ENCODE assay signal across 17 cellular contexts in the genomic region with DNA sequence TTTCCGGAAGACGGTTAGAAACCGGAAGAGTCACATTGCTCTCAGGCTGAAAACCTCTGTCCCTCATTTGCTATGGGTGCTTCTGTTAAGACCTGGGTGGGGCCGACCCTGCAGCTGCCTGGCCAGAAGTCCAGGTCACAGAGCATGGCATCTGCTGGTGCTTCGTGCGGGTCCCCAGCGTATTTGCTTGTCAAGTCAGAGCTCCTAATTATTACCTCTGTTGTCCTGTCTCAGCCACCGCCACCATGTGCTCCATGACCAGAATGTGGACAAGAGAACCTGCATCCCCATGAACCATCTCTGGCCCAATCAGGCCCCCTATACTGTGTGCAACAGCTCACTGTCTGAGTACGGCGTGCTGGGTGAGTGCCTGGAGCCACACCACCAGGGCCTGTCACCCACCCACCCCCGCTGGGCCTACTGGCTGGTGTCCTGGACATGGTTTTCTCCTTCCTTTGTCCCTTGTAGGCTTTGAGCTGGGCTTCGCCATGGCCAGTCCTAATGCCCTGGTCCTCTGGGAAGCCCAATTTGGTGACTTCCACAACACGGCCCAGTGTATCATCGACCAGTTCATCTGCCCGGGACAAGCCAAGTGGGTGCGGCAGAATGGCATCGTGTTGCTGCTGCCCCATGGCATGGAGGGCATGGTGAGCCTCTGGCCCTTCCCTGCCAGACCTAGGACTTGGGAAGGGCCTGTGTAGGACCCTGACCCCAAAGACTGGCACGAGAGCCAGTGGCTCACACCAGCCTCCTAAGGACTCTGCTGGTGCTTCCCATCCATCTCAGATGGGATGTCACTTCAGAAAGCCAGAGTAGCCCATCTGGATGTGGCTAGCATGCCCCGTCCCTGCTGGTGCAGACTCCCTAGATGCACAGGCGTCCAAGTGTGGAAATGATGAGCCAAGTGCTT. TPM values are rescaled to one million over a fixed set of nuclear protein-coding genes. Genes with fewer than 3 reads are reported as not detected.
DNase-seq lines count a peak whose midpoint lies in the region; ATAC-seq and TF ChIP-seq lines count a peak whose summit lies in the region.
"Had no signal": no experiment of that assay in that cellular context is flagged by ENCODE, and none has a peak within 500 bp of the region (broad histone marks: within the 10 kb centered on the region; RNA-seq: fewer than 3 reads in every experiment).

No MANE protein-coding gene starts in this region.

- no peaks in the 10 kb centered on the region for H3K9me3 Mint-ChIP-seq in glutamatergic neuron (ENCODE audit: unreplicated experiment)
- H3K9me3 Mint-ChIP-seq: CD8-positive, alpha-beta T cell had no signal

- intact Hi-C loops in left lung (cut with DNase I), result no loop called here
- intact Hi-C loops in spleen (cut with DNase I; ENCODE audit: low total_unique reads), result no loop called here

- DNase-seq in HEK293T (ENCODE audit: extremely low spot score) (peak; percentile 4), left lung (peak; percentile 13 to 48), spleen (peak; percentile 43), NCI-H2081 treated with DMSO at 0.1 percent for 48 hours (lab: John Stamatoyannopoulos, UW) (no peak), NCI-H2171 treated with DMSO at 0.1 percent for 48 hours (lab: John Stamatoyannopoulos, UW) (no peak), epidermal melanocyte (ENCODE audit: insufficient read length, low spot score) (no peak), glutamatergic neuron (no peak)
- DNase-seq: BE2C; CD8-positive, alpha-beta T cell; COR-L47; DND-41; GDM1; HCEC 1CT had no signal

- H3K4me1 Mint-ChIP-seq in glutamatergic neuron (ENCODE audit: low read depth, unreplicated experiment), result no peaks in the 10 kb centered on the region

- no peak overlapping the region for H3K4me3 ChIP-seq in left lung
- H3K4me3 ChIP-seq in spleen, result no peak overlapping the region
- H3K4me3 ChIP-seq: A549 had no signal

- H3K36me3 ChIP-seq in left lung, result peaks cover 0 to 99% of the 10 kb centered on the region in 2 donors
- peaks cover 4 to 100% (median 88%) of the 10 kb centered on the region in 6 donors for H3K36me3 ChIP-seq in spleen

- H3K27ac ChIP-seq in angular gyrus (ENCODE audit: low read depth, low read length) (peak overlapping the region; percentile 88), left lung (no peak overlapping the region), spleen (no peak overlapping the region)
- H3K27ac ChIP-seq: A549, C4-2B, HL-60 had no signal

- WGBS in spleen, 5 donors, result 97 to 99% (median 98%) methylated on average over 16 to 20 of the region's 20 CpGs

- H3K4me3 Mint-ChIP-seq in glutamatergic neuron (ENCODE audit: unreplicated experiment), result no peak overlapping the region
- H3K4me3 Mint-ChIP-seq: CD8-positive, alpha-beta T cell had no signal

- TF ChIP-seq CTCF in left lung (IDR thresholded peaks at IDR 0.05) (no peak), spleen (IDR thresholded peaks at IDR 0.05 in 8 of 11, conservative IDR thresholded peaks at IDR 0.05 in 3 of 11) (no peak), glutamatergic neuron (IDR thresholded peaks at IDR 0.05; ENCODE audit: partially characterized antibody, unreplicated experiment) (no peak)

- H3K27ac Mint-ChIP-seq in glutamatergic neuron (ENCODE audit: unreplicated experiment), result no peak overlapping the region
- H3K27ac Mint-ChIP-seq: CD8-positive, alpha-beta T cell had no signal

- peaks cover 3% of the 10 kb centered on the region for H3K27me3 Mint-ChIP-seq in glutamatergic neuron (ENCODE audit: unreplicated experiment)

- no peak for TF ChIP-seq POLR2A in spleen (IDR thresholded peaks at IDR 0.05)

- H3K36me3 Mint-ChIP-seq in glutamatergic neuron (ENCODE audit: unreplicated experiment), result peaks cover 5% of the 10 kb centered on the region

- no peak for ATAC-seq in left lung
- ATAC-seq: A549; CD8-positive, alpha-beta T cell had no signal

- peaks cover 0 to 6% of the 10 kb centered on the region in 2 donors for H3K9me3 ChIP-seq in left lung
- peaks cover 0 to 4% (median 0%) of the 10 kb centered on the region in 8 donors for H3K9me3 ChIP-seq in spleen
- H3K9me3 ChIP-seq: A549, BE2C had no signal

- H3K27me3 ChIP-seq in left lung, result no peaks in the 10 kb centered on the region
- no peaks in the 10 kb centered on the region for H3K27me3 ChIP-seq in spleen (replicated peaks in 1 of 7)
- H3K27me3 ChIP-seq: BE2C had no signal

- POLR2A ChIA-PET in HEK293T (lab: Yijun Ruan, JAX), result no interaction called here

- H3K4me1 ChIP-seq in left lung, result no peaks in the 10 kb centered on the region
- no peaks in the 10 kb centered on the region for H3K4me1 ChIP-seq in spleen
- H3K4me1 ChIP-seq: A549, BE2C had no signal

- CTCF ChIA-PET in HEK293T (lab: Yijun Ruan, JAX), result no interaction called here

TF ChIP-seq in HEK293T, 16 proteins besides CTCF, POLR2A, EP300 and RAD21:
- TF ChIP-seq NFRKB (IDR thresholded peaks at IDR 0.05) (no peak), PKNOX1 (IDR thresholded peaks at IDR 0.05) (no peak), CTBP1 (IDR thresholded peaks at IDR 0.05; ENCODE audit: borderline replicate concordance) (no peak), L3MBTL2 (conservative IDR thresholded peaks at IDR 0.05) (no peak), FOXK2 (IDR thresholded peaks at IDR 0.05) (no peak), SP1 (IDR thresholded peaks at IDR 0.05) (no peak), ZNF384 (IDR thresholded peaks at IDR 0.05) (no peak), HDGF (IDR thresholded peaks at IDR 0.05; ENCODE audit: borderline replicate concordance) (no peak), BHLHE40 (IDR thresholded peaks at IDR 0.05; ENCODE audit: borderline replicate concordance) (no peak), TARDBP (IDR thresholded peaks at IDR 0.05) (no peak), ELF4 (IDR thresholded peaks at IDR 0.05) (no peak), SUZ12 (IDR thresholded peaks at IDR 0.05) (no peak), FOXM1 (IDR thresholded peaks at IDR 0.05; ENCODE audit: borderline replicate concordance) (no peak), FOXA1 (IDR thresholded peaks at IDR 0.05) (no peak), LEF1 (IDR thresholded peaks at IDR 0.05; ENCODE audit: borderline replicate concordance) (no peak), ARNT (IDR thresholded peaks at IDR 0.05) (no peak)

RNA-seq across cellular contexts. Expression of gene ZMIZ2, which starts 51.3 kb away (rescaled TPM):
- total RNA-seq in left lung (10 to 100 TPM; 94.5 to 96.1 TPM), spleen (100 to 1,000 TPM in 4 of 7 donors, 10 to 100 TPM in 3; 35.6 to 160 (median 125) TPM), glutamatergic neuron (ENCODE audit: unreplicated experiment) (291 TPM)
- 10 to 100 TPM; 27.7 to 95.7 (median 64.5) TPM for polyA plus RNA-seq in spleen

Comparison
In these comparisons a context has a peak if more than half of its experiments do, and no peak if none do; other contexts are left out.
1. DNase-seq: peak in HEK293T (single experiment), left lung (2 of 2) and spleen (single experiment); none in NCI-H2081 treated with DMSO at 0.1 percent for 48 hours (single experiment), NCI-H2171 treated with DMSO at 0.1 percent for 48 hours (single experiment), epidermal melanocyte (single experiment) and glutamatergic neuron (single experiment).